In the genomic region with DNA sequence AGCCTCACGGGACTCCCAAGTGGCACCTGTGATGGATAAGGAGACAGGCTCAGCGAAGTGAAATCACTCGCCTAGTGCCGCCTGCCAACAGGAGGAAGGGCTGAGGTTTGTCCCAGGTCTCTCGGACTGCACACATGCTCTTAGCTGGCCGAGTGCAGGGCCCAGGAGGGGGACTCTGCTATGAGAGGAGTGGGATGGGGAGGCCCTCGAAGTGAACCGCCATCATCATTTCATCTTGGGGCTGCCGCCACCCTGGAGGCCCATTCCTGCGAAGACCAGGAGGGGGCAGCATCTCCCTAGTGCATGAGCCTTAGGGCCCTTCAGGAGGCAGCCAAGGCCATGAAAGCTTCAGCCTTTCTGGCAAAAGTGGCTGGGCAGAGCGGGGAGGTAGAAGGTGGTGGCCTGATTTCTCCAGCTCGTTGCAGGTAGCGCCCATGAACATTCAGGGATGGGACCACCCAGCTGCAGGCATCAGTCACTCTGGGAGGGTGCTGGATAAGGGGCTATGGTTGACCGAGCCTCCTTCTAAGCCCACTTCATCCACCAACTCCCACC, we compare ENCODE assay signal across 7 cellular contexts. TPM values are rescaled to one million over a fixed set of nuclear protein-coding genes. Genes with fewer than 3 reads are reported as not detected.
DNase-seq lines count a peak whose midpoint lies in the region; ATAC-seq and TF ChIP-seq lines count a peak whose summit lies in the region.

No MANE protein-coding gene starts in this region.

- H4K91ac ChIP-seq in IMR-90 (ENCODE audit: insufficient read depth, low read depth, low read length) = no peak overlapping the region

- DNase-seq in GM12864 (ENCODE audit: low read depth) (no peak), IMR-90 (peak; percentile 69), RKO (ENCODE audit: low spot score) (peak; percentile 27), fibroblast of pulmonary artery (ENCODE audit: low read depth) (peak; percentile 81), occipital lobe (lab: John Stamatoyannopoulos, UW) (peak; percentile 39), upper lobe of left lung (peak in 1 of 2 donors; percentile 82)
- DNase-seq in activated T-helper 1 cell treated with anti-CD3 and anti-CD28 coated beads, Interleukin-2, amount 50 U/mL, for 16 hours (ENCODE audit: low read depth in 1 of 2, low spot score in 1 of 2) = peak; percentile 41 to 66

- TF ChIP-seq RAD21 in IMR-90 (IDR thresholded peaks at IDR 0.05; ENCODE audit: low read length) = peak; percentile 99

- no peak overlapping the region for H3K4me2 ChIP-seq in IMR-90 (ENCODE audit: low read depth, low read length)

- no peak overlapping the region for H2BK20ac ChIP-seq in IMR-90 (ENCODE audit: low read depth, low read length)

- TF ChIP-seq POLR2A in IMR-90 (IDR thresholded peaks at IDR 0.05; ENCODE audit: low read depth, low read length) (peak; percentile 53; the same call in 1 of the 2 replicates), upper lobe of left lung (IDR thresholded peaks at IDR 0.05) (no peak)

- H4K5ac ChIP-seq in IMR-90 (ENCODE audit: low read depth, low read length) = no peak overlapping the region

- H2BK5ac ChIP-seq in IMR-90 (ENCODE audit: low read depth, low read length, poor library complexity, severe bottlenecking) = no peak overlapping the region

- H4K8ac ChIP-seq in IMR-90 (ENCODE audit: low read depth in 2 of 2, low read length in 2 of 2) = no peak overlapping the region

- 62% methylated on average over 6 of the region's 14 CpGs; no CpG with 5 or more reads in 1 of the 2 experiments for WGBS in IMR-90 (ENCODE audit: extremely low coverage in 2 of 2, insufficient read length in 1 of 2), 2 experiments
- 63 to 82% methylated on average over 4 to 14 of the region's 14 CpGs for WGBS in upper lobe of left lung, 2 donors

- BruUV-seq in IMR-90 (replicated peaks; lab: Mats Ljungman, UMichigan) = no TSS peak

- intact Hi-C loops in IMR-90 (cut with micrococcal nuclease) = loop anchor here (1.0 to 5.0 kb wide), 3 partner anchors 93 to 422 kb away; no protein-coding TSS in a partner anchor

- H3K27me3 ChIP-seq in IMR-90 (ENCODE audit: control insufficient read depth, insufficient read depth, low read length) (no peaks in the 10 kb centered on the region), upper lobe of left lung (no peaks in the 10 kb centered on the region)

- in situ Hi-C loops in IMR-90 (cut with MboI; ENCODE audit: low sequenced_read_pairs) = loop anchor here (5.0 to 10.0 kb wide), 3 partner anchors 92 to 425 kb away; no protein-coding TSS in a partner anchor

- peak overlapping the region; percentile 71 for H2AFZ ChIP-seq in IMR-90 (replicated peaks; ENCODE audit: low read length, poor library complexity)

- H3K9ac ChIP-seq in IMR-90 (ENCODE audit: low read depth, low read length) = no peak overlapping the region

- H2AK9ac ChIP-seq in IMR-90 (replicated peaks; ENCODE audit: low read depth, low read length, poor library complexity) = peak overlapping the region; percentile 85

- no peaks in the 10 kb centered on the region for H3K9me1 ChIP-seq in IMR-90 (ENCODE audit: insufficient read depth, low read length)

- TF ChIP-seq EP300 in upper lobe of left lung (IDR thresholded peaks at IDR 0.05) = no peak

- no peak overlapping the region for H3K56ac ChIP-seq in IMR-90 (ENCODE audit: extremely low read depth, insufficient read depth, low read length)

- no peak overlapping the region for H3K18ac ChIP-seq in IMR-90 (ENCODE audit: low read depth, low read length)

- dilution Hi-C loops in IMR-90 (cut with HindIII; ENCODE audit: low sequenced_read_pairs, unreplicated experiment) = no loop called here

- CTCF ChIA-PET in IMR-90 (lab: Yijun Ruan, JAX) = interaction anchor here (0.6 to 2.7 kb wide), 15 partner anchors 10 to 492 kb away, joined by 3 to 15 read pairs (median 3); partner anchors contain the start of gene IKBKE

- no peak overlapping the region for H3K27ac ChIP-seq in IMR-90 (ENCODE audit: insufficient read depth, low read length)
- H3K27ac ChIP-seq in upper lobe of left lung = no peak overlapping the region

- H3K4ac ChIP-seq in IMR-90 (ENCODE audit: low read depth, low read length) = no peak overlapping the region

- H3K9me3 ChIP-seq in IMR-90 (ENCODE audit: control insufficient read depth, insufficient read depth, low read length) (no peaks in the 10 kb centered on the region), upper lobe of left lung (no peaks in the 10 kb centered on the region)

- H3K4me3 ChIP-seq in GM12864 (ENCODE audit: low read depth, low read length) = no peak overlapping the region
- no peak overlapping the region for H3K4me3 ChIP-seq in IMR-90 (ENCODE audit: insufficient read depth, low read depth, low read length)
- H3K4me3 ChIP-seq in fibroblast of pulmonary artery (replicated peaks; ENCODE audit: low read depth, low read length) = no peak overlapping the region
- H3K4me3 ChIP-seq in upper lobe of left lung = no peak overlapping the region

- H3K23ac ChIP-seq in IMR-90 (ENCODE audit: low read depth, low read length) = no peak overlapping the region

- TF ChIP-seq CTCF in GM12864 (IDR thresholded peaks at IDR 0.05; ENCODE audit: low read depth, low read length, missing control alignments) (peak; percentile 94), IMR-90 (conservative IDR thresholded peaks at IDR 0.05; ENCODE audit: low read depth, low read length) (peak; percentile 96), fibroblast of pulmonary artery (IDR thresholded peaks at IDR 0.05; ENCODE audit: low read length, missing control alignments) (peak; percentile 99), upper lobe of left lung (IDR thresholded peaks at IDR 0.05) (peak; percentile 90 to 93 (median 92))

- H3K14ac ChIP-seq in IMR-90 (replicated peaks; ENCODE audit: low read depth, low read length) = no peak overlapping the region

- POLR2A ChIA-PET in IMR-90 (lab: Charles Lee; ENCODE audit: unreplicated experiment) = no interaction called here

- H3K36me3 ChIP-seq in IMR-90 (ENCODE audit: control insufficient read depth, insufficient read depth, low read length) (peaks cover 40% of the 10 kb centered on the region), upper lobe of left lung (peaks cover 0 to 22% (median 5%) of the 10 kb centered on the region in 4 donors)

- no peak overlapping the region for H2BK15ac ChIP-seq in IMR-90 (ENCODE audit: low read depth, low read length)

- no peaks in the 10 kb centered on the region for H3K79me1 ChIP-seq in IMR-90 (ENCODE audit: low read depth in 1 of 2, low read length in 2 of 2)

- no peaks in the 10 kb centered on the region; the same call in 1 of the 2 replicates for H4K20me1 ChIP-seq in IMR-90 (ENCODE audit: insufficient read depth, low read length)

- H2AK5ac ChIP-seq in IMR-90 (ENCODE audit: low read depth, low read length) = no peak overlapping the region; the same call in 1 of the 2 replicates

- ATAC-seq in IMR-90 (ENCODE audit: low read depth) (peak; percentile 98), upper lobe of left lung (ENCODE audit: low FRiP score in 2 of 2) (peak; percentile 84 to 90)

- H3K4me1 ChIP-seq in IMR-90 (ENCODE audit: control insufficient read depth, insufficient read depth, low read length) (peaks cover 4% of the 10 kb centered on the region), upper lobe of left lung (peaks cover 2 to 21% (median 9%) of the 10 kb centered on the region in 4 donors)

- no peak overlapping the region for H2BK120ac ChIP-seq in IMR-90 (ENCODE audit: low read depth, low read length)

TF ChIP-seq in IMR-90, 13 proteins besides CTCF, POLR2A, EP300 and RAD21:
- no peak for TF ChIP-seq MAFK (IDR thresholded peaks at IDR 0.05; ENCODE audit: low read depth, low read length)
- peak; percentile 58; the same call in 1 of the 2 replicates for TF ChIP-seq MAZ (IDR thresholded peaks at IDR 0.05; ENCODE audit: borderline replicate concordance, low read depth, low read length)
- no peak for TF ChIP-seq FOS (IDR thresholded peaks at IDR 0.05; ENCODE audit: low read depth, low read length)
- no peak for TF ChIP-seq MXI1 (IDR thresholded peaks at IDR 0.05; ENCODE audit: borderline replicate concordance, low read depth, low read length)
- TF ChIP-seq USF2 (IDR thresholded peaks at IDR 0.05; ENCODE audit: low read depth, low read length) = no peak
- TF ChIP-seq SMC3 (IDR thresholded peaks at IDR 0.05; ENCODE audit: low read depth, low read length) = peak; percentile 92

RNA-seq across cellular contexts. Expression of gene RASSF5, which starts 17.3 kb away (rescaled TPM):
- total RNA-seq in IMR-90 (2012; rRNA removed) = 0.18 and 0.56 TPM in 2 replicates
- polyA plus RNA-seq in IMR-90 (2012; rRNA removed) = 1.1 TPM in 2 replicates
- polyA plus RNA-seq in IMR-90 (2012; cell fraction: cytosol; rRNA removed) = 0.39 and 1.2 TPM in 2 replicates
- polyA plus RNA-seq in IMR-90 (2012; cell fraction: nucleus; rRNA removed; ENCODE audit: low replicate concordance) = 2.3 and 3.2 TPM in 2 replicates
- total RNA-seq in occipital lobe = 0.62 TPM
- total RNA-seq in upper lobe of left lung = 10 to 100 TPM; 47.2 to 61.1 (median 54.9) TPM

RNA-seq across cellular contexts. Expression of gene IKBKE, which starts 19.8 kb away (rescaled TPM):
- total RNA-seq in IMR-90 (2012; rRNA removed) = 21.4 and 24.0 TPM in 2 replicates
- polyA plus RNA-seq in IMR-90 (2012; rRNA removed) = 20.3 and 21.0 TPM in 2 replicates
- 14.8 and 17.1 TPM in 2 replicates for polyA plus RNA-seq in IMR-90 (2012; cell fraction: cytosol; rRNA removed)
- polyA plus RNA-seq in IMR-90 (2012; cell fraction: nucleus; rRNA removed; ENCODE audit: low replicate concordance) = 47.3 and 62.4 TPM in 2 replicates
- total RNA-seq in occipital lobe = 1.1 TPM
- 10 to 100 TPM in 2 of 6 donors, 1 to 10 TPM in 4; 7.4 to 25.1 (median 9.2) TPM for total RNA-seq in upper lobe of left lung

Comparison
In these comparisons a context has a peak if more than half of its experiments do, and no peak if none do; other contexts are left out.
1. RNA of gene RASSF5, which starts 17.3 kb away (total RNA-seq): 47.2 to 61.1 TPM in upper lobe of left lung; 0.62 TPM in occipital lobe (single experiment) and 0.18 to 0.56 TPM in IMR-90; every median in the first group is over 10 times any median in the second.
2. Peak in every context shown above with its lines, with median percentiles within 50 percentile points of each other: CTCF ChIP-seq.